In the genomic region with DNA sequence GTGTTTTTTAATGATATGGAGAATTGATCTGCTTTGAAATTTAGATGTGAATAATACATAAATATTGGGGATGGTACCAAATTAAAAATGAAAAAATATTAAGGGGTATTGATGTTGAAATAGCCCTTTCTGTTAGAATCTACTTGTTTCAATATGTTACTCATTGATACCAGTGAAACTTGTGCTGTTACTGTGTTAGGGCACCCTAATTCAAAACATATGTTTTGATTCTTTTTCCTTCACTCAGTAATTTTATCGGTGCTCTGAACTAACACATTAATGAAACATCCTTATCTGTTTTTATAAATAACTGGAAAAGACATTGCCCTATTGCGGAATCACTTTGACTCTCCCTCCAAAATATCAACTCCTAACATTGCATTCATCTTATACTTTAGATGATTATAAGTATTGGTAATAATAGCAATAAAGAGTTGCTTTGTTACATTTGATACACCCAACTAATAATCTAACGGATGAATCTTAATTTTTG, we compare ENCODE assay signal across 19 cellular contexts. TPM values are rescaled to one million over a fixed set of nuclear protein-coding genes. Genes with fewer than 3 reads are reported as not detected.
A peak's percentile ranks its signal among the peaks of the same experiment; 100 is the strongest.
DNase-seq lines count a peak whose midpoint lies in the region; ATAC-seq, FAIRE-seq and TF ChIP-seq lines count a peak whose summit lies in the region.
"Had no signal": no experiment of that assay in that cellular context is flagged by ENCODE, and none has a peak within 500 bp of the region (broad histone marks: within the 10 kb centered on the region; RNA-seq: fewer than 3 reads in every experiment).

No MANE protein-coding gene starts in this region.

- no peaks in the 10 kb centered on the region for H4K20me1 ChIP-seq in GM12878 (ENCODE audit: control insufficient read depth, insufficient read depth)

- TF ChIP-seq POLR2A in GM12878 (IDR thresholded peaks at IDR 0.05; ENCODE audit: low read depth, low read length), result no peak

- no peaks in the 10 kb centered on the region for H3K4me1 ChIP-seq in GM12878 (ENCODE audit: control insufficient read depth, insufficient read depth, low read length)
- H3K4me1 ChIP-seq: SJCRH30 had no signal

- in situ Hi-C loops in GM12878 (cut with MboI), result no loop called here

- no peak for DNase-seq in activated CD4-positive, alpha-beta memory T cell treated with anti-CD3 and anti-CD28 coated beads, Interleukin-2, amount 10 ng/mL, durations not matched to agents 7 days and 5 days
- no peak for DNase-seq in activated CD4-positive, alpha-beta memory T cell treated with anti-CD3 and anti-CD28 coated beads for 36 hours
- DNase-seq in GM19239 (ENCODE audit: insufficient read length, low spot score), result no peak
- no peak for DNase-seq in GM12878 (ENCODE audit: low read depth, low spot score)
- DNase-seq in foreskin fibroblast, result peak; percentile 7 to 47
- no peak for DNase-seq in hypothalamus (lab: John Stamatoyannopoulos, UW)
- DNase-seq: DMS53, HFFc6, NCI-H1436 treated with DMSO at 0.1 percent for 48 hours, NCI-H2081, NCI-H510A, NCI-H82, PC-3, SJCRH30 had no signal

- ATAC-seq in GM12878 (no peak), HG03378 (IDR thresholded peaks at IDR 0.05; ENCODE audit: unreplicated experiment) (no peak), HG02852 (IDR thresholded peaks at IDR 0.05; ENCODE audit: unreplicated experiment) (no peak)
- ATAC-seq: PC-3 had no signal

- H3K4me3 ChIP-seq in GM12878 (no peak overlapping the region), foreskin fibroblast (ENCODE audit: low read depth in 1 of 2, low read length in 2 of 2) (no peak overlapping the region)
- H3K4me3 ChIP-seq: SJCRH30 had no signal

- H3K27me3 ChIP-seq in GM12878 (replicated peaks in 1 of 2; ENCODE audit: control insufficient read depth in 2 of 2, insufficient read depth in 2 of 2, low read length in 1 of 2), result no peaks in the 10 kb centered on the region
- H3K27me3 ChIP-seq: SJCRH30 had no signal

- SMC1A ChIA-PET in GM12878 (lab: Charles Lee; ENCODE audit: uncharacterized antibody, unreplicated experiment), result interaction anchor here (1.5 to 1.6 kb wide), 3 partner anchors 10 to 64 kb away, joined by 4 read pairs; no protein-coding TSS in a partner anchor

- TF ChIP-seq CTCF in GM12878 (IDR thresholded peaks at IDR 0.05 in 2 of 3, conservative IDR thresholded peaks at IDR 0.05 in 1 of 3; ENCODE audit: control insufficient read depth in 2 of 3, extremely low read depth in 1 of 3, insufficient read depth in 1 of 3, low read depth in 3 of 3, low read length in 3 of 3) (no peak), foreskin fibroblast (IDR thresholded peaks at IDR 0.05; ENCODE audit: low read depth, low read length) (no peak)

- peaks cover 5% of the 10 kb centered on the region for H3K79me2 ChIP-seq in GM12878 (ENCODE audit: control insufficient read depth, insufficient read depth, low read length)

- H3K4me3 Mint-ChIP-seq in activated CD4-positive, alpha-beta memory T cell treated with anti-CD3 and anti-CD28 coated beads, Interleukin-2, amount 10 ng/mL, durations not matched to agents 7 days and 5 days, result peak overlapping the region; percentile 6
- no peak overlapping the region for H3K4me3 Mint-ChIP-seq in activated CD4-positive, alpha-beta memory T cell treated with anti-CD3 and anti-CD28 coated beads for 36 hours
- H3K4me3 Mint-ChIP-seq: HFFc6 had no signal

- no peak overlapping the region for H2AFZ ChIP-seq in GM12878 (ENCODE audit: control insufficient read depth, low read depth, low read length)

- RAD21 ChIA-PET in GM12878 (lab: Charles Lee; ENCODE audit: unreplicated experiment), result interaction anchor here (1.3 kb wide), 1 partner anchor 71 kb away, joined by 3 read pairs; no protein-coding TSS in a partner anchor

- H3K27me3 Mint-ChIP-seq in activated CD4-positive, alpha-beta memory T cell treated with anti-CD3 and anti-CD28 coated beads, Interleukin-2, amount 10 ng/mL, durations not matched to agents 7 days and 5 days, result no peaks in the 10 kb centered on the region
- no peaks in the 10 kb centered on the region for H3K27me3 Mint-ChIP-seq in activated CD4-positive, alpha-beta memory T cell treated with anti-CD3 and anti-CD28 coated beads for 36 hours

- no TSS peak for BruUV-seq in GM12878 (replicated peaks; lab: Mats Ljungman, UMichigan)

- 33% methylated on average over 3 of the region's 3 CpGs for WGBS in GM12878 (ENCODE audit: insufficient coverage, insufficient replicate concordance, low lambda C conversion rate, missing lambda C conversion rate)

- intact Hi-C loops in activated CD4-positive, alpha-beta memory T cell treated with anti-CD3 and anti-CD28 coated beads for 36 hours (cut with micrococcal nuclease), result no loop called here
- intact Hi-C loops in GM12878 (cut with micrococcal nuclease; ENCODE audit: unreplicated experiment), result no loop called here

- H3K9me3 ChIP-seq in GM12878 (replicated peaks; ENCODE audit: control insufficient read depth, insufficient read depth, low read length), result peaks cover 3% of the 10 kb centered on the region
- H3K9me3 ChIP-seq: SJCRH30 had no signal

- POLR2A ChIA-PET in activated CD4-positive, alpha-beta memory T cell treated with anti-CD3 and anti-CD28 coated beads, Interleukin-2, amount 10 ng/mL, durations not matched to agents 7 days and 5 days (lab: Charles Lee), result interaction anchor here (0.7 to 1.7 kb wide), 6 partner anchors 11 to 65 kb away, joined by 3 to 11 read pairs (median 4); partner anchors contain the start of genes CCNB2 and RNF111
- POLR2A ChIA-PET in activated CD4-positive, alpha-beta memory T cell treated with anti-CD3 and anti-CD28 coated beads for 36 hours (lab: Charles Lee), result no interaction called here
- POLR2A ChIA-PET in GM12878 (lab: Charles Lee), result interaction anchor here (0.6 to 1.0 kb wide), 2 partner anchors 11 to 186 kb away, joined by 4 to 5 read pairs; no protein-coding TSS in a partner anchor

- H3K4me2 ChIP-seq in GM12878 (ENCODE audit: control insufficient read depth, insufficient read depth), result no peak overlapping the region
- H3K4me2 ChIP-seq: KMS-11 had no signal

- peak overlapping the region; percentile 76 for H3K27ac Mint-ChIP-seq in activated CD4-positive, alpha-beta memory T cell treated with anti-CD3 and anti-CD28 coated beads, Interleukin-2, amount 10 ng/mL, durations not matched to agents 7 days and 5 days
- no peak overlapping the region for H3K27ac Mint-ChIP-seq in activated CD4-positive, alpha-beta memory T cell treated with anti-CD3 and anti-CD28 coated beads for 36 hours
- H3K27ac Mint-ChIP-seq: HFFc6 had no signal

- CTCF ChIA-PET in activated CD4-positive, alpha-beta memory T cell treated with anti-CD3 and anti-CD28 coated beads, Interleukin-2, amount 10 ng/mL, durations not matched to agents 7 days and 5 days (lab: Charles Lee), result interaction anchor here (1.7 to 3.2 kb wide), 2 partner anchors 11 to 14 kb away, joined by 6 to 9 read pairs; no protein-coding TSS in a partner anchor
- CTCF ChIA-PET in activated CD4-positive, alpha-beta memory T cell treated with anti-CD3 and anti-CD28 coated beads for 36 hours (lab: Charles Lee), result interaction anchor here (1.6 kb wide), 1 partner anchor 97 kb away, joined by 6 read pairs; no protein-coding TSS in a partner anchor
- CTCF ChIA-PET in GM12878 (lab: Yijun Ruan, JAX), result interaction anchor here (1.2 to 1.3 kb wide), 2 partner anchors 93 to 783 kb away, joined by 3 read pairs; no protein-coding TSS in a partner anchor

- H3K27ac ChIP-seq in GM12878 (ENCODE audit: control insufficient read depth, insufficient read depth), result no peak overlapping the region
- H3K27ac ChIP-seq: KMS-11, RWPE1, SJCRH30 had no signal

- peaks cover 52% of the 10 kb centered on the region for H3K36me3 Mint-ChIP-seq in activated CD4-positive, alpha-beta memory T cell treated with anti-CD3 and anti-CD28 coated beads, Interleukin-2, amount 10 ng/mL, durations not matched to agents 7 days and 5 days (ENCODE audit: low read depth)
- H3K36me3 Mint-ChIP-seq in activated CD4-positive, alpha-beta memory T cell treated with anti-CD3 and anti-CD28 coated beads for 36 hours, result peaks cover 14% of the 10 kb centered on the region

- H3K9ac ChIP-seq in GM12878 (ENCODE audit: control insufficient read depth, insufficient read depth, low read length), result no peak overlapping the region
- H3K9ac ChIP-seq: KMS-11 had no signal

- H3K9me3 Mint-ChIP-seq in activated CD4-positive, alpha-beta memory T cell treated with anti-CD3 and anti-CD28 coated beads, Interleukin-2, amount 10 ng/mL, durations not matched to agents 7 days and 5 days, result no peaks in the 10 kb centered on the region
- no peaks in the 10 kb centered on the region for H3K9me3 Mint-ChIP-seq in activated CD4-positive, alpha-beta memory T cell treated with anti-CD3 and anti-CD28 coated beads for 36 hours
- H3K9me3 Mint-ChIP-seq: HFFc6 had no signal

- H3K4me1 Mint-ChIP-seq in activated CD4-positive, alpha-beta memory T cell treated with anti-CD3 and anti-CD28 coated beads, Interleukin-2, amount 10 ng/mL, durations not matched to agents 7 days and 5 days, result peaks cover 32% of the 10 kb centered on the region
- H3K4me1 Mint-ChIP-seq in activated CD4-positive, alpha-beta memory T cell treated with anti-CD3 and anti-CD28 coated beads for 36 hours (ENCODE audit: low read depth), result peaks cover 24% of the 10 kb centered on the region

- H3K36me3 ChIP-seq in GM12878 (ENCODE audit: control insufficient read depth in 2 of 2, insufficient read depth in 2 of 2, low read length in 1 of 2), result peaks cover 0 to 15% of the 10 kb centered on the region in 2 experiments

- FAIRE-seq in GM19239 (lab: Jason Lieb, UNC) (peak; percentile 55), GM12878 (lab: Jason Lieb, UNC) (peak; percentile 70)
- FAIRE-seq: A204.1 had no signal

- no peak for TF ChIP-seq RAD21 in GM12878 (IDR thresholded peaks at IDR 0.05; ENCODE audit: insufficient read depth, low read depth, low read length)

- no peak for TF ChIP-seq EP300 in GM12878 (IDR thresholded peaks at IDR 0.05; ENCODE audit: borderline replicate concordance in 1 of 2, control insufficient read depth in 1 of 2, low read depth in 2 of 2, low read length in 2 of 2)

RNA-seq across cellular contexts. Expression of gene CCNB2, which starts 52.0 kb away (rescaled TPM):
- total RNA-seq in activated CD4-positive, alpha-beta memory T cell treated with anti-CD3 and anti-CD28 coated beads, Interleukin-2, amount 10 ng/mL, durations not matched to agents 7 days and 5 days, result 10 to 100 TPM; 92.5 to 96.3 TPM
- total RNA-seq in activated CD4-positive, alpha-beta memory T cell treated with anti-CD3 and anti-CD28 coated beads for 36 hours, result 10 to 100 TPM; 74.7 to 76.0 TPM
- 44.1 and 48.5 TPM in 2 replicates for total RNA-seq in GM12878 (2013; cell fraction: nucleolus; rRNA removed)
- total RNA-seq in GM12878 (2014; rRNA removed), result 80.9 and 87.1 TPM in 2 replicates
- total RNA-seq in GM12878 (2014; rRNA removed; fragmentation: Illumina TruSeq; extraction: Trizol), result 94.8 and 99.8 TPM in 2 replicates
- total RNA-seq in GM12878 (2021), result 74.1 and 76.6 TPM in 2 replicates
- 55.9 TPM for polyA plus RNA-seq in GM12878 (2011; ENCODE audit: low read depth)
- 97.7 and 133 TPM in 2 replicates for polyA plus RNA-seq in GM12878 (2011; rRNA removed)
- polyA plus RNA-seq in GM12878 (2011; cell fraction: cytosol; rRNA removed), result 72.7 and 101 TPM in 2 replicates
- 63.2 and 67.5 TPM in 2 replicates for polyA plus RNA-seq in GM12878 (2011; cell fraction: nucleus; rRNA removed)
- 48.4 and 65.5 TPM in 2 replicates for polyA plus RNA-seq in GM12878 (2012)
- 102 and 107 TPM in 2 replicates for polyA plus RNA-seq in GM12878 (2014; fragmentation: Illumina TruSeq; extraction: Trizol)
- polyA plus RNA-seq in GM12878 (2014; fragmentation: Nextera tagmentation; extraction: Ambion mirVana), result 100 to 1,000 TPM; 205 to 211 TPM
- polyA plus RNA-seq in GM12878 (2014; rRNA removed), result 75.1 and 89.1 TPM in 2 replicates
- polyA plus RNA-seq in GM12878 (2016; fragmentation: Nextera tagmentation; extraction: Ambion mirVana), result 100 to 1,000 TPM; 171 to 178 TPM
- polyA minus RNA-seq in GM12878 (2011; rRNA and poly(A)+ RNA removed), result 61.9 and 70.4 TPM in 2 replicates
- polyA minus RNA-seq in GM12878 (2011; cell fraction: cytosol; rRNA and poly(A)+ RNA removed), result 37.6 and 38.6 TPM in 2 replicates
- 33.5 and 52.9 TPM in 2 replicates for polyA minus RNA-seq in GM12878 (2011; cell fraction: nucleus; rRNA and poly(A)+ RNA removed)

Comparison
In these comparisons a context has a peak if more than half of its experiments do, and no peak if none do; other contexts are left out.
1. DNase-seq: peak in foreskin fibroblast (2 of 2); none in activated CD4-positive, alpha-beta memory T cell treated with anti-CD3 and anti-CD28 coated beads, Interleukin-2, amount 10 ng/mL, durations not matched to agents 7 days and 5 days (single experiment), activated CD4-positive, alpha-beta memory T cell treated with anti-CD3 and anti-CD28 coated beads for 36 hours (single experiment), GM19239 (single experiment), GM12878 (single experiment) and hypothalamus (0 of 51).